Comparison of ENCODE assay signal across 8 cellular contexts in the genomic region with DNA sequence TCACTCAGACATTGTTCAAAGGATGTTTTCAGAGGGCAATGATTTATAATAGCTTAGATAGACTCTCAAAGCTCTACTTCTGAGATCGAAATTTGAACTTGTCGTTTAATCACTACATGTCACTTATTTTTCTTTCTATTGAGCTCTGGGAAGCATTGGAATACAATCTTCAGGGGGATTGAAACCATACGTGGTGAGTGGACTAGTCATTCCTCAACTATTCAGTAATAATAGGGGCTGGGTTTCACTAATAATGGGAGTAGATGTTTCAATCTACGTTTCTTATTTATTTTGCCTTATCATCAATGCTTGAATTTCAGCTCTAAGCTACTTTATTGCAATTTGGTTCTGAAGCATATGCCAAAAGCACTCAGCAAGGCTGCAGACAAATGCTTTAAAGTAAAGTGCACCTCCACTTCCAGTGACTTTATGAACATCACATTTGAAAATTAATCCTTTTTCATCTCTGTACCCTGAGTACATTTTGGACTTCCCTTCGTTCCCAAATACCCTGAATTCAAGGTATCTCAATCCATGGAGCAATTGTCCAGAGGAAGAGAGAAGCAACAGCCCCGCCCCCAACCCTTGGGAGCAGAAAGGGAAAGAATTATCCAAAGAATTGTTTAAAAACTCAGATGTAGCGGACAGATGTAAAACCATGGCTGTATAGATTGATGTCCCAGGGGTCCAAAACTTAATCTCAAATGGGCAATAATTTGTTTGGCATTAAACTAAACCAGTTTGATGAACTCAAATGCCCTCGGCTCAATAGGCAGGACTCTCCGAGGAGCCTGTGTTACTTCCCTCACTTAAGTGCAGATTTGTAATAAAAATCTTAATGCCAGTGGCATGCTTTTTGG.
DNase-seq lines count a peak whose midpoint lies in the region; ATAC-seq and TF ChIP-seq lines count a peak whose summit lies in the region.

No MANE protein-coding gene starts in this region.

- intact Hi-C loops in Right ventricle myocardium superior (cut with DNase I), result no loop called here
- intact Hi-C loops in posterior cingulate gyrus (cut with DNase I), result loop anchor here (2.0 to 5.0 kb wide), 2 partner anchors 14 to 42 kb away; a partner anchor contains a TSS

- in situ Hi-C loops in G401 (cut with HindIII; ENCODE audit: low sequenced_read_pairs), result no loop called here

- DNase-seq in G401 (ENCODE audit: low spot score) (peak; percentile 78), NCI-H1105 (lab: John Stamatoyannopoulos, UW) (peak; percentile 21), Right ventricle myocardium superior (peak; percentile 70), posterior cingulate gyrus (peak in 6 of 10 donors; percentile 27 to 76 (median 51)), HEK293T (ENCODE audit: extremely low spot score) (no peak)
- no peak for DNase-seq in activated CD8-positive, alpha-beta T cell treated with anti-CD3 and anti-CD28 coated beads, Interleukin-2, amount 10 ng/mL, durations not matched to agents 7 days and 5 days

- H3K36me3 Mint-ChIP-seq in activated CD8-positive, alpha-beta T cell treated with anti-CD3 and anti-CD28 coated beads, Interleukin-2, amount 10 ng/mL, durations not matched to agents 7 days and 5 days (ENCODE audit: low read depth), result peaks cover 35% of the 10 kb centered on the region

- H3K27ac Mint-ChIP-seq in activated CD8-positive, alpha-beta T cell treated with anti-CD3 and anti-CD28 coated beads, Interleukin-2, amount 10 ng/mL, durations not matched to agents 7 days and 5 days, result peak overlapping the region; percentile 99

- peaks cover 28% of the 10 kb centered on the region for H3K4me1 Mint-ChIP-seq in activated CD8-positive, alpha-beta T cell treated with anti-CD3 and anti-CD28 coated beads, Interleukin-2, amount 10 ng/mL, durations not matched to agents 7 days and 5 days (ENCODE audit: low read depth)

- H3K9me3 Mint-ChIP-seq in activated CD8-positive, alpha-beta T cell treated with anti-CD3 and anti-CD28 coated beads, Interleukin-2, amount 10 ng/mL, durations not matched to agents 7 days and 5 days (ENCODE audit: insufficient read depth), result no peaks in the 10 kb centered on the region

- CTCF ChIA-PET in activated CD8-positive, alpha-beta T cell treated with anti-CD3 and anti-CD28 coated beads, Interleukin-2, amount 10 ng/mL, durations not matched to agents 7 days and 5 days (lab: Charles Lee), result interaction anchor here (0.7 to 2.2 kb wide), 7 partner anchors 25 to 58 kb away, joined by 3 to 10 read pairs (median 3); a partner anchor contains a TSS
- CTCF ChIA-PET in HEK293T (lab: Yijun Ruan, JAX), result no interaction called here

- peak overlapping the region; percentile 94 for H3K4me3 Mint-ChIP-seq in activated CD8-positive, alpha-beta T cell treated with anti-CD3 and anti-CD28 coated beads, Interleukin-2, amount 10 ng/mL, durations not matched to agents 7 days and 5 days

- POLR2A ChIA-PET in activated CD8-positive, alpha-beta T cell treated with anti-CD3 and anti-CD28 coated beads, Interleukin-2, amount 10 ng/mL, durations not matched to agents 7 days and 5 days (lab: Charles Lee), result interaction anchor here (0.9 to 22.3 kb wide), 37 partner anchors 10 to 1735 kb away, joined by 3 to 3176 read pairs (median 72); partner anchors contain the start of gene HFE
- POLR2A ChIA-PET in HEK293T (lab: Yijun Ruan, JAX), result interaction anchor here (0.7 to 10.2 kb wide), 35 partner anchors 8 to 1710 kb away, joined by 3 to 822 read pairs (median 15); a partner anchor contains a TSS

- H3K27me3 Mint-ChIP-seq in activated CD8-positive, alpha-beta T cell treated with anti-CD3 and anti-CD28 coated beads, Interleukin-2, amount 10 ng/mL, durations not matched to agents 7 days and 5 days (ENCODE audit: low read depth), result peaks cover 8% of the 10 kb centered on the region

- no peak for ATAC-seq in activated CD8-positive, alpha-beta T cell treated with anti-CD3 and anti-CD28 coated beads, Interleukin-2, amount 10 ng/mL, durations not matched to agents 7 days and 5 days
- ATAC-seq in Right ventricle myocardium superior (ENCODE audit: poor library complexity), result no peak
- ATAC-seq in HG03378 (IDR thresholded peaks at IDR 0.05; ENCODE audit: unreplicated experiment), result no peak
- no peak for ATAC-seq in GM21723 (IDR thresholded peaks at IDR 0.05; ENCODE audit: unreplicated experiment)

TF ChIP-seq in HEK293T, 16 proteins besides CTCF, POLR2A, EP300 and RAD21:
- TF ChIP-seq SUZ12 (IDR thresholded peaks at IDR 0.05) (no peak), FOXM1 (IDR thresholded peaks at IDR 0.05; ENCODE audit: borderline replicate concordance) (no peak), ELF4 (IDR thresholded peaks at IDR 0.05) (no peak), L3MBTL2 (conservative IDR thresholded peaks at IDR 0.05) (no peak), FOXA1 (IDR thresholded peaks at IDR 0.05) (no peak), FOXK2 (IDR thresholded peaks at IDR 0.05) (no peak), SP1 (IDR thresholded peaks at IDR 0.05) (no peak), LEF1 (IDR thresholded peaks at IDR 0.05; ENCODE audit: borderline replicate concordance) (no peak)

Comparison
In these comparisons a context has a peak if more than half of its experiments do, and no peak if none do; other contexts are left out.
1. DNase-seq: peak in G401 (single experiment), NCI-H1105 (single experiment), Right ventricle myocardium superior (single experiment) and posterior cingulate gyrus (6 of 10); none in activated CD8-positive, alpha-beta T cell treated with anti-CD3 and anti-CD28 coated beads, Interleukin-2, amount 10 ng/mL, durations not matched to agents 7 days and 5 days (single experiment) and HEK293T (single experiment).